In genomic region chr1:33336580-33336979, GRCh38 we compare ENCODE assay signal across 12 cellular contexts. TPM values are rescaled to one million over a fixed set of nuclear protein-coding genes. Genes with fewer than 3 reads are reported as not detected.
DNase-seq lines count a peak whose midpoint lies in the region; ATAC-seq and TF ChIP-seq lines count a peak whose summit lies in the region.
"Had no signal": no experiment of that assay in that cellular context is flagged by ENCODE, and none has a peak within 500 bp of the region (broad histone marks: within the 10 kb centered on the region; RNA-seq: fewer than 3 reads in every experiment).

No MANE protein-coding gene starts in this region.

- H2BK15ac ChIP-seq in mesenchymal stem cell (ENCODE audit: low read depth, poor library complexity, severe bottlenecking): no peak overlapping the region

- H4K91ac ChIP-seq in mesenchymal stem cell (ENCODE audit: low read length): peak overlapping the region; percentile 52

- H2AFZ ChIP-seq in mammary epithelial cell (ENCODE audit: low read depth, low read length) (no peak overlapping the region), mesenchymal stem cell (ENCODE audit: low read depth, low read length) (no peak overlapping the region)
- H2AFZ ChIP-seq: GM23338 had no signal

- TF ChIP-seq CTCF in MCF 10A (IDR thresholded peaks at IDR 0.05; ENCODE audit: unreplicated experiment): no peak
- no peak for TF ChIP-seq CTCF in mammary epithelial cell (conservative IDR thresholded peaks at IDR 0.05 in 1 of 2, IDR thresholded peaks at IDR 0.05 in 1 of 2; ENCODE audit: extremely low read depth in 1 of 2, insufficient read depth in 1 of 2, low read depth in 1 of 2, low read length in 2 of 2)
- no peak for TF ChIP-seq CTCF in type B pancreatic cell (conservative IDR thresholded peaks at IDR 0.05)

- no peak overlapping the region for H3K14ac ChIP-seq in mesenchymal stem cell (ENCODE audit: low read length in 2 of 2)

- H3K27ac Mint-ChIP-seq in MCF 10A (ENCODE audit: low read depth, unreplicated experiment) (peak overlapping the region; percentile 85), type B pancreatic cell (peak overlapping the region; percentile 62)
- H3K27ac Mint-ChIP-seq in activated T-cell treated with anti-CD3 and anti-CD28 coated beads, Interleukin-2, amount 50 U/mL, for 72 hours: no peak overlapping the region
- H3K27ac Mint-ChIP-seq: activated CD4-positive, alpha-beta T cell treated with anti-CD3 and anti-CD28 coated beads, Interleukin-2, amount 10 ng/mL, durations not matched to agents 24 days and 14 days; GM23338 had no signal

- H3K9me3 Mint-ChIP-seq in MCF 10A (ENCODE audit: unreplicated experiment) (no peaks in the 10 kb centered on the region), type B pancreatic cell (no peaks in the 10 kb centered on the region)
- no peaks in the 10 kb centered on the region for H3K9me3 Mint-ChIP-seq in activated T-cell treated with anti-CD3 and anti-CD28 coated beads, Interleukin-2, amount 50 U/mL, for 72 hours
- H3K9me3 Mint-ChIP-seq: activated CD4-positive, alpha-beta T cell treated with anti-CD3 and anti-CD28 coated beads, Interleukin-2, amount 10 ng/mL, durations not matched to agents 24 days and 14 days; central memory CD8-positive, alpha-beta T cell; GM23338 had no signal

- H3K9ac ChIP-seq in mammary epithelial cell (ENCODE audit: insufficient read depth, low read length) (no peak overlapping the region), adipocyte (ENCODE audit: low read length) (peak overlapping the region; percentile 49), mesenchymal stem cell (ENCODE audit: low read length) (no peak overlapping the region)

- no peak overlapping the region for H3K27ac ChIP-seq in mammary epithelial cell (ENCODE audit: insufficient read depth, low read depth, low read length)
- H3K27ac ChIP-seq in mesenchymal stem cell (ENCODE audit: low read length, poor library complexity, severe bottlenecking): peak overlapping the region; percentile 53
- H3K27ac ChIP-seq in SJCRH30: no peak overlapping the region

- no peaks in the 10 kb centered on the region for H3K79me1 ChIP-seq in mesenchymal stem cell (replicated peaks; ENCODE audit: low read length, poor library complexity, severe bottlenecking)

- no peaks in the 10 kb centered on the region for H3K27me3 ChIP-seq in mammary epithelial cell (ENCODE audit: insufficient read depth, low read length)
- no peaks in the 10 kb centered on the region for H3K27me3 ChIP-seq in adipocyte (replicated peaks; ENCODE audit: control insufficient read depth, insufficient read depth, low read length)
- H3K27me3 ChIP-seq in mesenchymal stem cell (ENCODE audit: control insufficient read depth in 1 of 2, insufficient read depth in 1 of 2, low read length in 2 of 2): no peaks in the 10 kb centered on the region
- no peaks in the 10 kb centered on the region for H3K27me3 ChIP-seq in SJCRH30

- H3K4me3 Mint-ChIP-seq in MCF 10A (ENCODE audit: unreplicated experiment): no peak overlapping the region
- H3K4me3 Mint-ChIP-seq in type B pancreatic cell: no peak overlapping the region
- H3K4me3 Mint-ChIP-seq in activated T-cell treated with anti-CD3 and anti-CD28 coated beads, Interleukin-2, amount 50 U/mL, for 72 hours: no peak overlapping the region
- H3K4me3 Mint-ChIP-seq: activated CD4-positive, alpha-beta T cell treated with anti-CD3 and anti-CD28 coated beads, Interleukin-2, amount 10 ng/mL, durations not matched to agents 24 days and 14 days; central memory CD8-positive, alpha-beta T cell; GM23338 had no signal

- H3K36me3 ChIP-seq in mammary epithelial cell (ENCODE audit: insufficient read depth, low read length): peaks cover 29% of the 10 kb centered on the region
- peaks cover 41% of the 10 kb centered on the region for H3K36me3 ChIP-seq in adipocyte (ENCODE audit: control insufficient read depth, insufficient read depth, low read length, severe bottlenecking)
- H3K36me3 ChIP-seq in mesenchymal stem cell (ENCODE audit: control insufficient read depth in 1 of 2, insufficient read depth in 2 of 2, low read depth in 1 of 2, low read length in 2 of 2): peaks cover 39 to 58% of the 10 kb centered on the region in 2 experiments
- H3K36me3 ChIP-seq in SJCRH30: peaks cover 54% of the 10 kb centered on the region

- no peak for ATAC-seq in activated T-cell treated with anti-CD3 and anti-CD28 coated beads, Interleukin-2, amount 50 U/mL, for 72 hours (replicated peaks in 1 of 2)

- H3K18ac ChIP-seq in mesenchymal stem cell (ENCODE audit: low read depth in 1 of 2, low read length in 2 of 2): peak overlapping the region; percentile 91 to 93

- H3K4me2 ChIP-seq in mammary epithelial cell (ENCODE audit: insufficient read depth, low read depth, low read length) (no peak overlapping the region), mesenchymal stem cell (ENCODE audit: low read length, poor library complexity, severe bottlenecking) (no peak overlapping the region)
- H3K4me2 ChIP-seq: GM23338 had no signal

- peaks cover 100% of the 10 kb centered on the region for H3K79me2 ChIP-seq in mammary epithelial cell (ENCODE audit: insufficient read depth, low read length)

- 87% methylated on average over 9 of the region's 9 CpGs for WGBS in mammary epithelial cell (ENCODE audit: low coverage, missing lambda C conversion rate)
- 55% methylated on average over 5 of the region's 9 CpGs for WGBS in mesenchymal stem cell

- peaks cover 79% of the 10 kb centered on the region for H3K4me1 Mint-ChIP-seq in MCF 10A (ENCODE audit: insufficient read depth, unreplicated experiment)
- H3K4me1 Mint-ChIP-seq in type B pancreatic cell (ENCODE audit: unreplicated experiment): peaks cover 51% of the 10 kb centered on the region
- peaks cover 29% of the 10 kb centered on the region for H3K4me1 Mint-ChIP-seq in activated T-cell treated with anti-CD3 and anti-CD28 coated beads, Interleukin-2, amount 50 U/mL, for 72 hours (ENCODE audit: low read depth)

- CTCF ChIA-PET in MCF 10A (lab: Yijun Ruan, JAX) (interaction anchor here (0.6 to 1.7 kb wide), 6 partner anchors 11 to 135 kb away, joined by 3 to 5 read pairs (median 4); no protein-coding TSS in a partner anchor), mammary epithelial cell (lab: Charles Lee; ENCODE audit: low non-redundant PET) (no interaction called here)

- H3K36me3 Mint-ChIP-seq in MCF 10A (ENCODE audit: insufficient read depth, unreplicated experiment) (peaks cover 74% of the 10 kb centered on the region), type B pancreatic cell (peaks cover 20% of the 10 kb centered on the region)
- H3K36me3 Mint-ChIP-seq in activated T-cell treated with anti-CD3 and anti-CD28 coated beads, Interleukin-2, amount 50 U/mL, for 72 hours (ENCODE audit: insufficient read depth in 2 of 2): peaks cover 0 to 2% of the 10 kb centered on the region in 2 donors

- H2BK12ac ChIP-seq in mesenchymal stem cell (ENCODE audit: low read length in 2 of 2): peak overlapping the region in 1 of 2 experiments; percentile 70

- H3K27me3 Mint-ChIP-seq in MCF 10A (ENCODE audit: insufficient read depth, unreplicated experiment) (no peaks in the 10 kb centered on the region), type B pancreatic cell (no peaks in the 10 kb centered on the region)
- no peaks in the 10 kb centered on the region for H3K27me3 Mint-ChIP-seq in activated T-cell treated with anti-CD3 and anti-CD28 coated beads, Interleukin-2, amount 50 U/mL, for 72 hours (ENCODE audit: low read depth)
- H3K27me3 Mint-ChIP-seq: activated CD4-positive, alpha-beta T cell treated with anti-CD3 and anti-CD28 coated beads, Interleukin-2, amount 10 ng/mL, durations not matched to agents 24 days and 14 days; central memory CD8-positive, alpha-beta T cell had no signal

- no peak overlapping the region for H3K23ac ChIP-seq in mesenchymal stem cell (ENCODE audit: low read length in 2 of 2)

- no peak overlapping the region for H2BK5ac ChIP-seq in mesenchymal stem cell (ENCODE audit: low read depth, low read length, poor library complexity, severe bottlenecking)

- H2AK5ac ChIP-seq in mesenchymal stem cell (ENCODE audit: low read length, severe bottlenecking): peak overlapping the region; percentile 23

- no peaks in the 10 kb centered on the region for H4K20me1 ChIP-seq in mammary epithelial cell (ENCODE audit: insufficient read depth, low read length)

- H4K8ac ChIP-seq in mesenchymal stem cell (ENCODE audit: low read length): peak overlapping the region; percentile 94

- no TSS peak for BruUV-seq in MCF 10A (replicated peaks; lab: Mats Ljungman, UMichigan)
- BruUV-seq in mammary epithelial cell (replicated peaks; lab: Mats Ljungman, UMichigan): no TSS peak

- no peak overlapping the region for H3K4me3 ChIP-seq in mammary epithelial cell (replicated peaks in 1 of 3; ENCODE audit: insufficient read depth in 1 of 3, low read depth in 2 of 3, low read length in 3 of 3)
- H3K4me3 ChIP-seq in adipocyte (ENCODE audit: low read length): no peak overlapping the region
- no peak overlapping the region for H3K4me3 ChIP-seq in mesenchymal stem cell (ENCODE audit: insufficient read depth in 1 of 2, low read depth in 1 of 2, low read length in 2 of 2)
- no peak overlapping the region for H3K4me3 ChIP-seq in SJCRH30
- H3K4me3 ChIP-seq: GM23338 had no signal

- H3K4ac ChIP-seq in mesenchymal stem cell (ENCODE audit: low read depth in 1 of 2, low read length in 2 of 2): no peak overlapping the region

- dilution Hi-C loops in mammary epithelial cell (cut with HindIII; ENCODE audit: low sequenced_read_pairs): no loop called here

- no peak for DNase-seq in MCF 10A (ENCODE audit: unreplicated experiment)
- no peak for DNase-seq in mammary epithelial cell
- no peak for DNase-seq in adipocyte (ENCODE audit: low read depth)
- DNase-seq in mesenchymal stem cell: no peak
- no peak for DNase-seq in type B pancreatic cell (ENCODE audit: extremely low spot score, unreplicated experiment)
- no peak for DNase-seq in activated CD4-positive, CD25-positive, alpha-beta regulatory T cell treated with anti-CD3 and anti-CD28 coated beads, Interleukin-2, amount 50 U/mL, for 72 hours
- DNase-seq in SJCRH30: no peak
- no peak for DNase-seq in activated T-cell treated with anti-CD3 and anti-CD28 coated beads, Interleukin-2, amount 50 U/mL, for 72 hours
- DNase-seq: activated CD4-positive, alpha-beta T cell treated with anti-CD3 and anti-CD28 coated beads, Interleukin-2, amount 10 ng/mL, durations not matched to agents 24 days and 14 days; activated effector memory CD4-positive, alpha-beta T cell treated with anti-CD3 and anti-CD28 coated beads, Interleukin-2, amount 50 U/mL, for 16 hours had no signal

- in situ Hi-C loops in mammary epithelial cell (cut with MboI; ENCODE audit: low sequenced_read_pairs in 2 of 2): no loop called here

- H2BK120ac ChIP-seq in mesenchymal stem cell (ENCODE audit: low read depth, low read length): no peak overlapping the region

- POLR2A ChIA-PET in MCF 10A (lab: Yijun Ruan, JAX): interaction anchor here (0.8 to 6.7 kb wide), 5 partner anchors 11 to 119 kb away, joined by 3 to 133 read pairs (median 3); partner anchors contain the start of gene A3GALT2

- H3K4me1 ChIP-seq in mammary epithelial cell (ENCODE audit: insufficient read depth, low read length) (peaks cover 96% of the 10 kb centered on the region), adipocyte (ENCODE audit: control insufficient read depth, insufficient read depth, low read length) (peaks cover 97% of the 10 kb centered on the region), mesenchymal stem cell (ENCODE audit: control insufficient read depth, insufficient read depth, low read depth, low read length) (peaks cover 47% of the 10 kb centered on the region), SJCRH30 (peaks cover 63% of the 10 kb centered on the region)

- no peaks in the 10 kb centered on the region for H3K9me3 ChIP-seq in mammary epithelial cell (replicated peaks; ENCODE audit: insufficient read depth, low read length)
- H3K9me3 ChIP-seq in adipocyte (ENCODE audit: control insufficient read depth, low read length): no peaks in the 10 kb centered on the region
- no peaks in the 10 kb centered on the region for H3K9me3 ChIP-seq in mesenchymal stem cell (ENCODE audit: control insufficient read depth, low read length)
- H3K9me3 ChIP-seq in SJCRH30 (replicated peaks): no peaks in the 10 kb centered on the region

- intact Hi-C loops in MCF 10A (cut with micrococcal nuclease) (no loop called here), mammary epithelial cell (cut with micrococcal nuclease) (no loop called here)

RNA-seq across cellular contexts. Expression of gene A3GALT2, which starts 15.7 kb away (rescaled TPM):
- total RNA-seq in MCF 10A (2022) (0.32 TPM in 1 of 2 replicates, not detected in the other), mammary epithelial cell (not detected), type B pancreatic cell (ENCODE audit: low replicate concordance) (0.29 TPM in 1 of 2 replicates, not detected in the other)
- not detected for polyA plus RNA-seq in mammary epithelial cell
- polyA minus RNA-seq in mammary epithelial cell: not detected
- 0.04 TPM for polyA plus RNA-seq in mesenchymal stem cell (2013, experiment 1 of 2)
- polyA plus RNA-seq in mesenchymal stem cell (2013, experiment 2 of 2): not detected
- total RNA-seq in SJCRH30 (2014; rRNA removed; shearing (Covaris generic)): not detected in 2 replicates
- total RNA-seq in activated T-cell treated with anti-CD3 and anti-CD28 coated beads, Interleukin-2, amount 50 U/mL, for 72 hours: not detected
- total RNA-seq: activated CD4-positive, alpha-beta T cell treated with anti-CD3 and anti-CD28 coated beads, Interleukin-2, amount 10 ng/mL, durations not matched to agents 24 days and 14 days; GM23338 had no signal
- polyA plus RNA-seq: GM23338 had no signal
